In genomic region chr15:68371851-68372250, GRCh38 we compare ENCODE assay signal across 12 cellular contexts.
"Had no signal": no experiment of that assay in that cellular context is flagged by ENCODE, and none has a peak within 500 bp of the region (broad histone marks: within the 10 kb centered on the region; RNA-seq: fewer than 3 reads in every experiment).

No MANE protein-coding gene starts in this region.

- ATAC-seq: activated T-cell treated with anti-CD3 and anti-CD28 coated beads, Interleukin-2, amount 50 U/mL, for 4 hours; stimulated activated naive CD8-positive, alpha-beta T cell treated with anti-CD3 and anti-CD28 coated beads, Interleukin-15, Interleukin-2, amounts not matched to agents 100 U/mL and 50 U/mL, for 24 hours had no signal

- FAIRE-seq: kidney had no signal

- H3K9me3 ChIP-seq: vagina had no signal

- DNase-seq: activated CD4-positive, alpha-beta memory T cell treated with anti-CD3 and anti-CD28 coated beads, Interleukin-2, amount 10 ng/mL, durations not matched to agents 7 days and 5 days; activated CD4-positive, alpha-beta T cell treated with anti-CD3 and anti-CD28 coated beads for 48 hours; activated CD4-positive, CD25-positive, alpha-beta regulatory T cell; activated effector memory CD4-positive, alpha-beta T cell treated with Interleukin-2 at 50 U/mL for 16 hours; activated naive CD4-positive, alpha-beta T cell treated with anti-CD3 and anti-CD28 coated beads, Interleukin-2, amount 50 U/mL, for 16 hours; activated T-cell treated with anti-CD3 and anti-CD28 coated beads, Interleukin-2, amount 50 U/mL, for 4 hours; stimulated activated CD4-positive, alpha-beta T cell treated with anti-CD3 and anti-CD28 coated beads, Interleukin-12 subunit alpha, Interleukin-12 subunit beta, amount 100 ng/mL, for 4 hours; stimulated activated CD4-positive, alpha-beta T cell treated with anti-CD3 and anti-CD28 coated beads, Interleukin-1b, Interleukin-23, amount 100 ng/mL, for 48 hours; stimulated activated naive CD8-positive, alpha-beta T cell treated with anti-CD3 and anti-CD28 coated beads, Interleukin-15, Interleukin-2, amounts not matched to agents 100 U/mL and 50 U/mL, for 24 hours had no signal

- H3K4me1 ChIP-seq: parathyroid adenoma had no signal

- H3K27ac ChIP-seq: parathyroid adenoma, vagina had no signal

- H3K27me3 ChIP-seq: vagina had no signal

- H3K36me3 ChIP-seq: vagina had no signal

- H3K79me2 ChIP-seq: parathyroid adenoma had no signal

- H3K4me3 ChIP-seq: vagina had no signal

- H3K9ac ChIP-seq: parathyroid adenoma had no signal

- H2AFZ ChIP-seq: parathyroid adenoma had no signal
